Comparison of ENCODE assay signal across 8 cellular contexts in genomic region chr7:44962483-44963251, GRCh38. TPM values are rescaled to one million over a fixed set of nuclear protein-coding genes. Genes with fewer than 3 reads are reported as not detected.
DNase-seq lines count a peak whose midpoint lies in the region; ATAC-seq, FAIRE-seq and TF ChIP-seq lines count a peak whose summit lies in the region.

No MANE protein-coding gene starts in this region.

- peak; percentile 28 for FAIRE-seq in endothelial cell of umbilical vein (lab: Jason Lieb, UNC)

- H3K9ac ChIP-seq in endothelial cell of umbilical vein (replicated peaks; ENCODE audit: extremely low read depth, insufficient read depth, low read length) = no peak overlapping the region

- peak; percentile 12 for DNase-seq in stimulated activated CD4-positive, alpha-beta T cell treated with anti-CD3 and anti-CD28 coated beads, Interleukin-15, amount 100 ng/mL, for 24 hours
- no peak for DNase-seq in stimulated activated CD4-positive, alpha-beta T cell treated with anti-CD3 and anti-CD28 coated beads, Interleukin-4, amount 100 ng/mL, for 1 hour
- peak; percentile 27 for DNase-seq in endothelial cell of umbilical vein (ENCODE audit: low read depth, low spot score)
- peak; percentile 61 to 83 for DNase-seq in aorta
- no peak for DNase-seq in NCI-H2196 (lab: John Stamatoyannopoulos, UW; ENCODE audit: unreplicated experiment)
- DNase-seq in putamen (ENCODE audit: low spot score) = no peak
- DNase-seq in GOT3 (lab: John Stamatoyannopoulos, UW) = no peak

- H3K36me3 ChIP-seq in endothelial cell of umbilical vein (ENCODE audit: control insufficient read depth in 2 of 2, extremely low read depth in 1 of 2, insufficient read depth in 2 of 2, low read length in 2 of 2) (no peaks in the 10 kb centered on the region), mesodermal cell (ENCODE audit: control insufficient read depth, insufficient read depth, low read length) (no peaks in the 10 kb centered on the region), aorta (ENCODE audit: control insufficient read depth in 1 of 2, insufficient read depth in 2 of 2, low read length in 1 of 2) (no peaks in the 10 kb centered on the region)

- peak overlapping the region in 2 of 3 experiments; percentile 27 to 31 for H3K4me3 ChIP-seq in endothelial cell of umbilical vein (replicated peaks in 1 of 3; ENCODE audit: insufficient read depth in 1 of 3, low read depth in 1 of 3, low read length in 3 of 3)
- peak overlapping the region; percentile 26 for H3K4me3 ChIP-seq in mesodermal cell (ENCODE audit: extremely low read depth, insufficient read depth, low read length, poor library complexity, severe bottlenecking)
- H3K4me3 ChIP-seq in aorta (ENCODE audit: low read length in 2 of 2) = peak overlapping the region in 1 of 2 donors; percentile 3

- dilution Hi-C loops in endothelial cell of umbilical vein (cut with MboI; ENCODE audit: extremely low pct_ligation_motif_present, low sequenced_read_pairs) = no loop called here

- POLR2A ChIA-PET in endothelial cell of umbilical vein (lab: Charles Lee) = no interaction called here

- no peaks in the 10 kb centered on the region for H3K9me1 ChIP-seq in endothelial cell of umbilical vein (replicated peaks; ENCODE audit: control insufficient read depth, extremely low read depth, insufficient read depth, low read length)

- CTCF ChIA-PET in endothelial cell of umbilical vein (lab: Charles Lee) = interaction anchor here (1.0 to 6.3 kb wide), 4 partner anchors 11 to 174 kb away, joined by 3 to 55 read pairs (median 22); no protein-coding TSS in a partner anchor

- TF ChIP-seq CTCF in endothelial cell of umbilical vein (IDR thresholded peaks at IDR 0.05; ENCODE audit: extremely low read depth in 1 of 2, insufficient read depth in 1 of 2, low read depth in 1 of 2, low read length in 2 of 2) = no peak

- intact Hi-C loops in endothelial cell of umbilical vein (cut with micrococcal nuclease) = no loop called here
- intact Hi-C loops in aorta (cut with DNase I) = loop anchor here in 1 of 2 donors (10.0 kb wide), 1 partner anchor 172 kb away; no protein-coding TSS in a partner anchor

- no peaks in the 10 kb centered on the region for H3K9me3 ChIP-seq in endothelial cell of umbilical vein (replicated peaks; ENCODE audit: control insufficient read depth, insufficient read depth, low read length)
- no peaks in the 10 kb centered on the region for H3K9me3 ChIP-seq in mesodermal cell (ENCODE audit: control insufficient read depth, low read length)
- no peaks in the 10 kb centered on the region for H3K9me3 ChIP-seq in aorta (ENCODE audit: control insufficient read depth, low read length)

- 11 to 17% methylated on average over 49 to 63 of the region's 76 CpGs for WGBS in mesodermal cell (ENCODE audit: insufficient coverage in 2 of 2), 2 experiments
- WGBS in aorta, 2 donors = 6 to 7% methylated on average over 64 to 76 of the region's 76 CpGs

- no peaks in the 10 kb centered on the region for H3K79me2 ChIP-seq in endothelial cell of umbilical vein (ENCODE audit: control insufficient read depth, insufficient read depth, low read length)

- H3K4me1 ChIP-seq in endothelial cell of umbilical vein (ENCODE audit: control insufficient read depth, extremely low read depth, insufficient read depth, low read length) = peaks cover 3% of the 10 kb centered on the region
- no peaks in the 10 kb centered on the region for H3K4me1 ChIP-seq in mesodermal cell (ENCODE audit: control insufficient read depth, insufficient read depth, low read length, poor library complexity, severe bottlenecking)
- no peaks in the 10 kb centered on the region for H3K4me1 ChIP-seq in aorta (ENCODE audit: control insufficient read depth in 1 of 2, insufficient read depth in 2 of 2, low read length in 2 of 2)

- no peaks in the 10 kb centered on the region for H4K20me1 ChIP-seq in endothelial cell of umbilical vein (replicated peaks; ENCODE audit: control insufficient read depth, extremely low read depth, insufficient read depth, low read length)

- no TSS peak for BruUV-seq in endothelial cell of umbilical vein (replicated peaks; lab: Mats Ljungman, UMichigan)

- H3K27ac ChIP-seq in endothelial cell of umbilical vein (ENCODE audit: insufficient read depth, low read depth, low read length) = no peak overlapping the region
- H3K27ac ChIP-seq in mesodermal cell (ENCODE audit: low read depth, low read length, severe bottlenecking) = no peak overlapping the region
- no peak overlapping the region for H3K27ac ChIP-seq in aorta (ENCODE audit: low read depth in 1 of 2, low read length in 2 of 2)

- TF ChIP-seq POLR2A in endothelial cell of umbilical vein (IDR thresholded peaks at IDR 0.05; ENCODE audit: low read depth, low read length) = no peak

- peak overlapping the region; percentile 45 for H3K4me2 ChIP-seq in endothelial cell of umbilical vein (ENCODE audit: insufficient read depth, low read length)

- peak overlapping the region; percentile 99 for H2AFZ ChIP-seq in endothelial cell of umbilical vein (ENCODE audit: low read depth, low read length)

- H3K27me3 ChIP-seq in endothelial cell of umbilical vein (ENCODE audit: control insufficient read depth in 2 of 2, insufficient read depth in 2 of 2, low read length in 2 of 2) (peaks cover 2 to 4% of the 10 kb centered on the region in 2 experiments), aorta (ENCODE audit: control insufficient read depth in 1 of 2, insufficient read depth in 2 of 2, low read length in 1 of 2) (no peaks in the 10 kb centered on the region)

- ATAC-seq in aorta (ENCODE audit: low FRiP score) = peak; percentile 38

TF ChIP-seq in endothelial cell of umbilical vein, 7 proteins besides CTCF, POLR2A, EP300 and RAD21:
- TF ChIP-seq EZH2 (IDR thresholded peaks at IDR 0.05; ENCODE audit: borderline replicate concordance, low read depth, low read length, severe bottlenecking) (peak; percentile 83), GATA2 (IDR thresholded peaks at IDR 0.05; ENCODE audit: insufficient read depth, insufficient read length, low read depth, low read length) (no peak), MAX (IDR thresholded peaks at IDR 0.05; ENCODE audit: insufficient read depth, insufficient read length) (peak; percentile 47)

RNA-seq across cellular contexts. Expression of gene MYO1G, which starts 16.1 kb away (rescaled TPM):
- total RNA-seq in endothelial cell of umbilical vein (0.11 and 0.12 TPM in 2 replicates), aorta (10 to 100 TPM in 1 of 2 donors, 1 to 10 TPM in 1; 7.2 to 21.3 TPM)
- polyA plus RNA-seq in endothelial cell of umbilical vein (0.06 TPM in 1 of 2 replicates, not detected in the other), aorta (1 to 10 TPM; 1.4 to 3.5 TPM)
- polyA plus RNA-seq in endothelial cell of umbilical vein (2011; cell fraction: cytosol; rRNA removed) = 0.03 TPM in 1 of 2 replicates, not detected in the other
- polyA plus RNA-seq in endothelial cell of umbilical vein (2011; cell fraction: nucleus; rRNA removed) = 0.11 and 0.15 TPM in 2 replicates
- polyA plus RNA-seq in endothelial cell of umbilical vein (2012) = 0.07 TPM in 1 of 2 replicates, not detected in the other
- 0.05 and 0.15 TPM in 2 replicates for polyA minus RNA-seq in endothelial cell of umbilical vein
- 47.1 TPM for polyA minus RNA-seq in endothelial cell of umbilical vein (2011; cell fraction: cytosol; rRNA and poly(A)+ RNA removed)
- polyA minus RNA-seq in endothelial cell of umbilical vein (2011; cell fraction: nucleus; rRNA and poly(A)+ RNA removed) = 0.38 and 0.48 TPM in 2 replicates
- polyA plus RNA-seq in mesodermal cell (2013, experiment 1 of 2) = not detected
- not detected for polyA plus RNA-seq in mesodermal cell (2013, experiment 2 of 2)

RNA-seq across cellular contexts. Expression of gene CCM2, which starts 37.3 kb away (rescaled TPM):
- total RNA-seq in endothelial cell of umbilical vein (57.4 and 66.1 TPM in 2 replicates), aorta (10 to 100 TPM; 38.6 to 49.1 TPM)
- polyA plus RNA-seq in endothelial cell of umbilical vein (70.4 and 82.1 TPM in 2 replicates), aorta (10 to 100 TPM; 32.7 to 41.5 TPM)
- 60.9 and 68.3 TPM in 2 replicates for polyA plus RNA-seq in endothelial cell of umbilical vein (2011; cell fraction: cytosol; rRNA removed)
- 52.5 and 60.0 TPM in 2 replicates for polyA plus RNA-seq in endothelial cell of umbilical vein (2011; cell fraction: nucleus; rRNA removed)
- 41.7 and 45.2 TPM in 2 replicates for polyA plus RNA-seq in endothelial cell of umbilical vein (2012)
- polyA minus RNA-seq in endothelial cell of umbilical vein = 40.4 and 49.1 TPM in 2 replicates
- 13.0 TPM for polyA minus RNA-seq in endothelial cell of umbilical vein (2011; cell fraction: cytosol; rRNA and poly(A)+ RNA removed)
- polyA minus RNA-seq in endothelial cell of umbilical vein (2011; cell fraction: nucleus; rRNA and poly(A)+ RNA removed) = 18.2 and 20.2 TPM in 2 replicates
- 44.0 TPM for polyA plus RNA-seq in mesodermal cell (2013, experiment 1 of 2)
- polyA plus RNA-seq in mesodermal cell (2013, experiment 2 of 2) = 36.0 TPM

Comparison
In these comparisons a context has a peak if more than half of its experiments do, and no peak if none do; other contexts are left out.
1. DNase-seq: peak in stimulated activated CD4-positive, alpha-beta T cell treated with anti-CD3 and anti-CD28 coated beads, Interleukin-15, amount 100 ng/mL, for 24 hours (single experiment), endothelial cell of umbilical vein (single experiment) and aorta (2 of 2); none in stimulated activated CD4-positive, alpha-beta T cell treated with anti-CD3 and anti-CD28 coated beads, Interleukin-4, amount 100 ng/mL, for 1 hour (single experiment), NCI-H2196 (single experiment), putamen (single experiment) and GOT3 (single experiment).